8 cellular contexts compared by ENCODE assay signal in the genomic region with DNA sequence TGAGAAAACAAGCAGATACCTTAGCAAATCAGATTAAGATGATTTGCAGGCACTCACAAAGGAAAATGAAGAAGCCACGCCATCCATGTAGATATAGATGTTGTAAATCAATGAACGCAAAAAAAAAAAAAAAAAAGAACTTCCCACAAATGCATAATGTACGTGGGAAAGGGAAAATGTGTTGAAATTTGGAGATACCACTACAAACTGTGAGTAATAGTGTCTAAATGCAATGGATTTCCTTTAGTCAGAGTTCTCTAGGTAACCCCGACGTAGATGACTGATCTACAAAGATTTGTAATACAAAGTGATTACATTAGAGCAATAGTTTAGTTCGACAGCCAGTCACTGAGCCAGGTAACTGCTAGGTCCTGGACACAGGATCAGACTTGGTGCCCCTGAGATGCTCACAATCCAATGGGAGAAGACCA. TPM values are rescaled to one million over a fixed set of nuclear protein-coding genes. Genes with fewer than 3 reads are reported as not detected.
DNase-seq lines count a peak whose midpoint lies in the region; ATAC-seq and TF ChIP-seq lines count a peak whose summit lies in the region.

No MANE protein-coding gene starts in this region.

- TF ChIP-seq POLR2A in stomach (IDR thresholded peaks at IDR 0.05), result no peak

- peak overlapping the region; percentile 34; the same call in 1 of the 2 replicates for H3K9ac ChIP-seq in SK-N-SH

- peaks cover under 1 to 6% of the 10 kb centered on the region in 2 experiments for H3K36me3 ChIP-seq in SK-N-SH (replicated peaks in 1 of 2; ENCODE audit: control insufficient read depth in 1 of 2, insufficient read depth in 2 of 2, low read length in 1 of 2)
- peaks cover 1 to 3% (median 2%) of the 10 kb centered on the region in 4 donors for H3K36me3 ChIP-seq in stomach

- H3F3A ChIP-seq in SK-N-SH (replicated peaks; ENCODE audit: insufficient read depth), result peaks cover 27% of the 10 kb centered on the region

- TF ChIP-seq EP300 in SK-N-SH (IDR thresholded peaks at IDR 0.05; ENCODE audit: borderline replicate concordance in 1 of 2, low read depth in 1 of 2, low read length in 1 of 2), result no peak
- TF ChIP-seq EP300 in stomach (IDR thresholded peaks at IDR 0.05), result no peak

- H4K20me1 ChIP-seq in SK-N-SH (ENCODE audit: insufficient read depth), result no peaks in the 10 kb centered on the region

- peak overlapping the region; percentile 71 for H3K27ac Mint-ChIP-seq in activated T-helper 1 cell treated with anti-CD3 and anti-CD28 coated beads, Interleukin-12 subunit alpha, Interleukin-12 subunit beta, Interleukin-2, Interleukin-4 antibody, amounts not matched to agents 30 ng/mL and 10 ng/mL and 1 ng/mL, durations not matched to agents 14 hours and 24 hours and 36 hours

- WGBS in SK-N-SH (ENCODE audit: low lambda C conversion rate), result 56% methylated on average over 6 of the region's 6 CpGs
- 86 to 90% (median 87%) methylated on average over 6 of the region's 6 CpGs for WGBS in stomach, 5 donors

- intact Hi-C loops in activated T-helper 1 cell treated with anti-CD3 and anti-CD28 coated beads, Interleukin-12 subunit alpha, Interleukin-12 subunit beta, Interleukin-2, Interleukin-4 antibody, amounts not matched to agents 30 ng/mL and 10 ng/mL and 1 ng/mL, durations not matched to agents 14 hours and 24 hours and 36 hours (cut with micrococcal nuclease), result loop anchor here (1.0 to 5.0 kb wide), 5 partner anchors 28 to 1318 kb away; partner anchors contain the start of genes EIF3D, GCAT and GGA1
- intact Hi-C loops in stomach (cut with DNase I; ENCODE audit: low total_unique reads), result no loop called here
- intact Hi-C loops in head of caudate nucleus (cut with DNase I), result loop anchor here (5.0 kb wide), 1 partner anchor 38 kb away; the partner anchor contains the start of gene GCAT

- H3K4me1 ChIP-seq in SK-N-SH (ENCODE audit: control insufficient read depth in 1 of 2, insufficient read depth in 2 of 2, low read depth in 1 of 2, low read length in 1 of 2), result peaks cover 9 to 10% of the 10 kb centered on the region in 2 experiments; a peak in 2 of 4 replicates
- H3K4me1 ChIP-seq in stomach, result peaks cover 29 to 37% (median 33%) of the 10 kb centered on the region in 4 donors

- peak overlapping the region; percentile 91 for H2AFZ ChIP-seq in SK-N-SH (ENCODE audit: low read depth)

- CTCF ChIA-PET in SK-N-SH (lab: Yijun Ruan, JAX), result interaction anchor here (1.0 to 4.2 kb wide), 2 partner anchors 27 to 39 kb away, joined by 5 to 20 read pairs; a partner anchor contains a TSS

- peak overlapping the region; percentile 65; the same call in 1 of the 2 replicates for H3K4me2 ChIP-seq in SK-N-SH

- peaks cover 28% of the 10 kb centered on the region for H3K4me1 Mint-ChIP-seq in activated T-helper 1 cell treated with anti-CD3 and anti-CD28 coated beads, Interleukin-12 subunit alpha, Interleukin-12 subunit beta, Interleukin-2, Interleukin-4 antibody, amounts not matched to agents 30 ng/mL and 10 ng/mL and 1 ng/mL, durations not matched to agents 14 hours and 24 hours and 36 hours (ENCODE audit: low read depth)

- no peak for DNase-seq in SK-N-SH
- no peak for DNase-seq in activated T-helper 1 cell treated with anti-CD3 and anti-CD28 coated beads, Interleukin-12 subunit alpha, Interleukin-12 subunit beta, Interleukin-2, Interleukin-4 antibody, amounts not matched to agents 30 ng/mL and 10 ng/mL and 1 ng/mL, durations not matched to agents 14 hours and 24 hours and 36 hours (ENCODE audit: low spot score)
- no peak for DNase-seq in stomach
- no peak for DNase-seq in head of caudate nucleus
- no peak for DNase-seq in inferior parietal cortex (ENCODE audit: extremely low spot score)
- no peak for DNase-seq in GM19238 (ENCODE audit: insufficient read length, low spot score)

- H3K9me3 Mint-ChIP-seq in activated T-helper 1 cell treated with anti-CD3 and anti-CD28 coated beads, Interleukin-12 subunit alpha, Interleukin-12 subunit beta, Interleukin-2, Interleukin-4 antibody, amounts not matched to agents 30 ng/mL and 10 ng/mL and 1 ng/mL, durations not matched to agents 14 hours and 24 hours and 36 hours, result no peaks in the 10 kb centered on the region

- no peak for TF ChIP-seq RAD21 in SK-N-SH (IDR thresholded peaks at IDR 0.05; ENCODE audit: low read length)

- H3K27me3 ChIP-seq in SK-N-SH (ENCODE audit: insufficient read depth) (no peaks in the 10 kb centered on the region), stomach (no peaks in the 10 kb centered on the region)

- peaks cover 27% of the 10 kb centered on the region for H3K36me3 Mint-ChIP-seq in activated T-helper 1 cell treated with anti-CD3 and anti-CD28 coated beads, Interleukin-12 subunit alpha, Interleukin-12 subunit beta, Interleukin-2, Interleukin-4 antibody, amounts not matched to agents 30 ng/mL and 10 ng/mL and 1 ng/mL, durations not matched to agents 14 hours and 24 hours and 36 hours (ENCODE audit: low read depth)

- H3K9me3 ChIP-seq in SK-N-SH, result peaks cover 10% of the 10 kb centered on the region; the same call in 1 of the 2 replicates
- H3K9me3 ChIP-seq in iPS-18c (ENCODE audit: control insufficient read depth, insufficient read depth, low read length), result no peaks in the 10 kb centered on the region
- no peaks in the 10 kb centered on the region for H3K9me3 ChIP-seq in stomach

- H3K9me2 ChIP-seq in SK-N-SH, result no peaks in the 10 kb centered on the region

- TF ChIP-seq CTCF in SK-N-SH (IDR thresholded peaks at IDR 0.05) (no peak), stomach (IDR thresholded peaks at IDR 0.05) (no peak)

- H3K27ac ChIP-seq in SK-N-SH (ENCODE audit: low read depth in 2 of 2, low read length in 1 of 2) (peak overlapping the region; percentile 53 to 88), stomach (peak overlapping the region; percentile 88 to 95 (median 92))

- ATAC-seq in SK-N-SH treated with all-trans-retinoic acid at 6 μM for 48 hours, result no peak

- peaks cover 55% of the 10 kb centered on the region for H3K79me2 ChIP-seq in SK-N-SH (ENCODE audit: insufficient read depth)

- peak overlapping the region; percentile 33 to 88 for H3K4me3 ChIP-seq in SK-N-SH (ENCODE audit: low read depth in 2 of 2, low read length in 1 of 2)
- H3K4me3 ChIP-seq in iPS-18c (ENCODE audit: insufficient read depth, low read depth, low read length), result peak overlapping the region; percentile 34; the same call in 1 of the 2 replicates
- peak overlapping the region; percentile 76 to 97 (median 94) for H3K4me3 ChIP-seq in stomach

- POLR2A ChIA-PET in SK-N-SH (lab: Yijun Ruan, JAX), result interaction anchor here (1.1 to 1.4 kb wide), 2 partner anchors 19 to 40 kb away, joined by 3 to 5 read pairs; a partner anchor contains a TSS

- peak overlapping the region; percentile 84 for H3K4me3 Mint-ChIP-seq in activated T-helper 1 cell treated with anti-CD3 and anti-CD28 coated beads, Interleukin-12 subunit alpha, Interleukin-12 subunit beta, Interleukin-2, Interleukin-4 antibody, amounts not matched to agents 30 ng/mL and 10 ng/mL and 1 ng/mL, durations not matched to agents 14 hours and 24 hours and 36 hours

- H3K27me3 Mint-ChIP-seq in activated T-helper 1 cell treated with anti-CD3 and anti-CD28 coated beads, Interleukin-12 subunit alpha, Interleukin-12 subunit beta, Interleukin-2, Interleukin-4 antibody, amounts not matched to agents 30 ng/mL and 10 ng/mL and 1 ng/mL, durations not matched to agents 14 hours and 24 hours and 36 hours (ENCODE audit: insufficient read depth), result no peaks in the 10 kb centered on the region

RNA-seq across cellular contexts. Expression of gene ANKRD54, which starts 0.8 kb away (rescaled TPM):
- 27.5 and 27.6 TPM in 2 replicates for polyA plus RNA-seq in SK-N-SH (2012; rRNA removed)
- 15.9 and 21.5 TPM in 2 replicates for polyA plus RNA-seq in SK-N-SH (2012; cell fraction: cytosol; rRNA removed)
- polyA plus RNA-seq in SK-N-SH (2012; cell fraction: nucleus; rRNA removed), result 57.6 and 61.4 TPM in 2 replicates
- total RNA-seq in activated T-helper 1 cell treated with anti-CD3 and anti-CD28 coated beads, Interleukin-12 subunit alpha, Interleukin-12 subunit beta, Interleukin-2, Interleukin-4 antibody, amounts not matched to agents 30 ng/mL and 10 ng/mL and 1 ng/mL, durations not matched to agents 14 hours and 24 hours and 36 hours, result 29.9 and 30.1 TPM in 2 replicates
- 100 to 1,000 TPM in 1 of 5 donors, 10 to 100 TPM in 3, 1 to 10 TPM in 1; 6.8 to 210 (median 18.3) TPM for total RNA-seq in stomach
- polyA plus RNA-seq in stomach, result 10 to 100 TPM; 12.5 to 19.0 (median 14.8) TPM

RNA-seq across cellular contexts. Expression of gene EIF3L, which starts 4.3 kb away (rescaled TPM):
- polyA plus RNA-seq in SK-N-SH (2012; rRNA removed), result 478 and 642 TPM in 2 replicates
- polyA plus RNA-seq in SK-N-SH (2012; cell fraction: cytosol; rRNA removed), result 510 and 587 TPM in 2 replicates
- 152 and 266 TPM in 2 replicates for polyA plus RNA-seq in SK-N-SH (2012; cell fraction: nucleus; rRNA removed)
- 433 and 441 TPM in 2 replicates for total RNA-seq in activated T-helper 1 cell treated with anti-CD3 and anti-CD28 coated beads, Interleukin-12 subunit alpha, Interleukin-12 subunit beta, Interleukin-2, Interleukin-4 antibody, amounts not matched to agents 30 ng/mL and 10 ng/mL and 1 ng/mL, durations not matched to agents 14 hours and 24 hours and 36 hours
- total RNA-seq in stomach, result 100 to 1,000 TPM; 271 to 452 (median 385) TPM
- 100 to 1,000 TPM; 254 to 657 (median 378) TPM for polyA plus RNA-seq in stomach

RNA-seq across cellular contexts. Expression of gene GALR3, which starts 21.7 kb away (rescaled TPM):
- not detected in 2 replicates for polyA plus RNA-seq in SK-N-SH (2012; rRNA removed)
- not detected in 2 replicates for polyA plus RNA-seq in SK-N-SH (2012; cell fraction: cytosol; rRNA removed)
- 0.13 and 0.50 TPM in 2 replicates for polyA plus RNA-seq in SK-N-SH (2012; cell fraction: nucleus; rRNA removed)
- total RNA-seq in activated T-helper 1 cell treated with anti-CD3 and anti-CD28 coated beads, Interleukin-12 subunit alpha, Interleukin-12 subunit beta, Interleukin-2, Interleukin-4 antibody, amounts not matched to agents 30 ng/mL and 10 ng/mL and 1 ng/mL, durations not matched to agents 14 hours and 24 hours and 36 hours, result 0.24 TPM in 1 of 2 replicates, not detected in the other
- total RNA-seq in stomach, result not detected
- polyA plus RNA-seq in stomach, result not detected

RNA-seq across cellular contexts. Expression of gene GCAT, which starts 37.2 kb away (rescaled TPM):
- polyA plus RNA-seq in SK-N-SH (2012; rRNA removed) (20.3 and 24.2 TPM in 2 replicates), stomach (10 to 100 TPM; 18.2 to 27.2 (median 23.4) TPM)
- polyA plus RNA-seq in SK-N-SH (2012; cell fraction: cytosol; rRNA removed), result 11.1 and 17.2 TPM in 2 replicates
- polyA plus RNA-seq in SK-N-SH (2012; cell fraction: nucleus; rRNA removed), result 31.2 and 33.0 TPM in 2 replicates
- 28.5 and 28.9 TPM in 2 replicates for total RNA-seq in activated T-helper 1 cell treated with anti-CD3 and anti-CD28 coated beads, Interleukin-12 subunit alpha, Interleukin-12 subunit beta, Interleukin-2, Interleukin-4 antibody, amounts not matched to agents 30 ng/mL and 10 ng/mL and 1 ng/mL, durations not matched to agents 14 hours and 24 hours and 36 hours
- total RNA-seq in stomach, result 100 to 1,000 TPM in 2 of 5 donors, 10 to 100 TPM in 1, under 1 TPM in 1, not detected in 1; 0.45 to 158 (median 60.4) TPM

Comparison
In these comparisons a context has a peak if more than half of its experiments do, and no peak if none do; other contexts are left out.
1. H3K4me3 ChIP-seq: peak in every context shown above with its lines; median percentile 94 in stomach; 60 in SK-N-SH; 34 in iPS-18c.